ENCODE assay signal across 15 cellular contexts in the genomic region with DNA sequence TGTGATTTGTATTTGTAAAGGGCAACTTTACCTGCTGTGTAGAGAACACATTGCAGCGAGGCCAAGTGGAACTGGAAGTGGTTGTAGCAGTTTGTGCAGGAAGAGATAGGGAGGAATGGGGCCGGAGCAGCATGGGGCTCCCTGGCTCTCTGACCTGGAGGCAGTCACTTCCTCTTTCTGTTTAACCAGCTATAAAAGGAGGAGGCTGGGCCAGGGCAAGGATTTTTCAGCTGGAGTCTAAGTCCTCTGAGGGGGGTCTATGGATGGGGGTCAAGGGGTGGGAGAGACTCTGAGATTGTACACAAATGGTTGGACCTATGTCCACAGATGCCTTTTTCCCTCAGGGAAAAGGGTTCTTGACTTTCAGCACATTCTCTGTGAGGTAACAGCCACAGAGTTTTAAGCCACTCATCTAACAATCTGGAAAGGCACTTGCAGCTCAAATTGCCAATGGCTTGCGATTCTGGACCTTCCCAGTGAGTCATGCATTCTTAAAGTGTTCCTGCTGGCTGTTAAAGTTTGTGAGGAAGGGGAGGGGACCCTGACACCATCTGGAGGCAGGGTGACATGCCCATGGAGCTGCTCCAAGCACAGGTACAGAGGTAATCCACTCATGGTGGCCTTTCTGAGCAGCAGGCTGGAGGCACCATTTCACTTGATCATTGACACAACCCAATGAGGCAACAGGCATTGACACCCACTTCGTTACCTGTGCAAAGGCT.
DNase-seq lines count a peak whose midpoint lies in the region; ATAC-seq, FAIRE-seq and TF ChIP-seq lines count a peak whose summit lies in the region.
"Had no signal": no experiment of that assay in that cellular context is flagged by ENCODE, and none has a peak within 500 bp of the region (broad histone marks: within the 10 kb centered on the region; RNA-seq: fewer than 3 reads in every experiment).

No MANE protein-coding gene starts in this region.

- H3K9me3 ChIP-seq in GM12878 (replicated peaks; ENCODE audit: control insufficient read depth, insufficient read depth, low read length): no peaks in the 10 kb centered on the region
- no peaks in the 10 kb centered on the region for H3K9me3 ChIP-seq in uterus
- H3K9me3 ChIP-seq: BLaER1, esophagus squamous epithelium had no signal

- H3K27me3 ChIP-seq in GM12878 (replicated peaks in 1 of 2; ENCODE audit: control insufficient read depth in 2 of 2, insufficient read depth in 2 of 2, low read length in 1 of 2) (no peaks in the 10 kb centered on the region; a peak in 1 of 4 replicates), uterus (no peaks in the 10 kb centered on the region)
- H3K27me3 ChIP-seq: BLaER1, esophagus squamous epithelium had no signal

- DNase-seq in GM12891 (ENCODE audit: insufficient read length, low spot score) (no peak), KG1 (lab: John Stamatoyannopoulos, UW) (peak; percentile 80), GM12878 (ENCODE audit: low read depth, low spot score) (no peak), neural crest cell (ENCODE audit: low read depth, low spot score) (no peak), uterus (no peak)
- DNase-seq in stimulated activated CD4-positive, alpha-beta T cell treated with anti-CD3 and anti-CD28 coated beads, Interleukin-4, amount 100 ng/mL, for 4 hours: no peak
- no peak for DNase-seq in stimulated activated CD4-positive, alpha-beta T cell treated with anti-CD3 and anti-CD28 coated beads, Interleukin-1b, Interleukin-23, amount 100 ng/mL, for 48 hours
- DNase-seq: esophagus squamous epithelium, HCEC 1CT, NCI-H446 treated with DMSO at 0.1 percent for 48 hours, SHP77 had no signal

- intact Hi-C loops in GM12878 (cut with micrococcal nuclease; ENCODE audit: unreplicated experiment) (no loop called here), uterus (cut with DNase I; ENCODE audit: low total_unique reads) (no loop called here)

- POLR2A ChIA-PET in GM12878 (lab: Charles Lee): no interaction called here

- FAIRE-seq in GM12891 (lab: Jason Lieb, UNC) (no peak), GM12878 (lab: Jason Lieb, UNC) (no peak)

- no TSS peak for BruUV-seq in GM12878 (replicated peaks; lab: Mats Ljungman, UMichigan)

- no peaks in the 10 kb centered on the region; the same call in 1 of the 2 replicates for H4K20me1 ChIP-seq in GM12878 (ENCODE audit: control insufficient read depth, insufficient read depth)
- H4K20me1 ChIP-seq: BLaER1 had no signal

- RAD21 ChIA-PET in GM12878 (lab: Charles Lee; ENCODE audit: unreplicated experiment): interaction anchor here (0.6 kb wide), 1 partner anchor 436 kb away, joined by 3 read pairs; no protein-coding TSS in a partner anchor

- TF ChIP-seq RAD21 in GM12878 (IDR thresholded peaks at IDR 0.05; ENCODE audit: insufficient read depth, low read depth, low read length): no peak

- H3K36me3 Mint-ChIP-seq in neural crest cell (ENCODE audit: low read depth): no peaks in the 10 kb centered on the region

- ATAC-seq in GM12878 (peak; percentile 67), HG02970 (IDR thresholded peaks at IDR 0.05; ENCODE audit: low FRiP score, unreplicated experiment) (no peak)
- ATAC-seq: sciatic nerve had no signal

- in situ Hi-C loops in GM12878 (cut with MboI): no loop called here

- TF ChIP-seq POLR2A in GM12891 (IDR thresholded peaks at IDR 0.05; ENCODE audit: low read depth, low read length): no peak
- no peak for TF ChIP-seq POLR2A in GM12878 (IDR thresholded peaks at IDR 0.05; ENCODE audit: low read depth, low read length)
- no peak for TF ChIP-seq POLR2A in uterus (IDR thresholded peaks at IDR 0.05)

- no peak overlapping the region for H3K9ac ChIP-seq in GM12878 (ENCODE audit: control insufficient read depth, insufficient read depth, low read length)
- H3K9ac ChIP-seq: BLaER1, KMS-11 had no signal

- no peaks in the 10 kb centered on the region for H3K36me3 ChIP-seq in GM12878 (ENCODE audit: control insufficient read depth in 2 of 2, insufficient read depth in 2 of 2, low read length in 1 of 2)
- no peaks in the 10 kb centered on the region for H3K36me3 ChIP-seq in uterus
- H3K36me3 ChIP-seq: BLaER1, esophagus squamous epithelium had no signal

- H3K27me3 Mint-ChIP-seq in neural crest cell (ENCODE audit: low read depth): no peaks in the 10 kb centered on the region

- no peak overlapping the region for H3K4me3 Mint-ChIP-seq in neural crest cell

- TF ChIP-seq CTCF in GM12878 (IDR thresholded peaks at IDR 0.05 in 2 of 3, conservative IDR thresholded peaks at IDR 0.05 in 1 of 3; ENCODE audit: control insufficient read depth in 2 of 3, extremely low read depth in 1 of 3, insufficient read depth in 1 of 3, low read depth in 3 of 3, low read length in 3 of 3) (no peak), neural crest cell (conservative IDR thresholded peaks at IDR 0.05) (no peak), uterus (IDR thresholded peaks at IDR 0.05) (no peak)

- H3K27ac ChIP-seq in GM12878 (ENCODE audit: control insufficient read depth, insufficient read depth) (no peak overlapping the region), uterus (peak overlapping the region in 1 of 2 donors; percentile 33)
- H3K27ac ChIP-seq: BLaER1, esophagus squamous epithelium, KMS-11 had no signal

- H3K4me2 ChIP-seq in GM12878 (ENCODE audit: control insufficient read depth, insufficient read depth): no peak overlapping the region
- H3K4me2 ChIP-seq: BLaER1, KMS-11 had no signal

- H2AFZ ChIP-seq in GM12878 (ENCODE audit: control insufficient read depth, low read depth, low read length): no peak overlapping the region

- WGBS in GM12878 (ENCODE audit: insufficient coverage, insufficient replicate concordance, low lambda C conversion rate, missing lambda C conversion rate): 0% methylated on average over 4 of the region's 4 CpGs

- no peak for TF ChIP-seq EP300 in GM12878 (IDR thresholded peaks at IDR 0.05; ENCODE audit: borderline replicate concordance in 1 of 2, control insufficient read depth in 1 of 2, low read depth in 2 of 2, low read length in 2 of 2)

- H3K4me3 ChIP-seq in GM12878 (no peak overlapping the region), uterus (no peak overlapping the region)
- H3K4me3 ChIP-seq: BLaER1, esophagus squamous epithelium had no signal

- H3K79me2 ChIP-seq in GM12878 (ENCODE audit: control insufficient read depth, insufficient read depth, low read length): no peaks in the 10 kb centered on the region

- peak overlapping the region; percentile 97 for H3K27ac Mint-ChIP-seq in neural crest cell (ENCODE audit: unreplicated experiment)

- H3K9me3 Mint-ChIP-seq in neural crest cell: no peaks in the 10 kb centered on the region

- H3K4me1 ChIP-seq in GM12878 (ENCODE audit: control insufficient read depth, insufficient read depth, low read length): no peaks in the 10 kb centered on the region
- no peaks in the 10 kb centered on the region for H3K4me1 ChIP-seq in uterus
- H3K4me1 ChIP-seq: esophagus squamous epithelium had no signal

- CTCF ChIA-PET in GM12878 (lab: Yijun Ruan, JAX): no interaction called here

- SMC1A ChIA-PET in GM12878 (lab: Charles Lee; ENCODE audit: uncharacterized antibody, unreplicated experiment): interaction anchor here (0.7 kb wide), 1 partner anchor 1404 kb away, joined by 4 read pairs; no protein-coding TSS in a partner anchor

- peaks cover 58% of the 10 kb centered on the region for H3K4me1 Mint-ChIP-seq in neural crest cell

TF ChIP-seq in GM12891, 5 proteins besides CTCF, POLR2A, EP300 and RAD21:
- TF ChIP-seq POLR2AphosphoS5 (IDR thresholded peaks at IDR 0.05; ENCODE audit: low read depth, low read length) (no peak), SPI1 (IDR thresholded peaks at IDR 0.05; ENCODE audit: low read depth, low read length) (peak; percentile 87)

TF ChIP-seq in GM12878, 131 proteins besides CTCF, POLR2A, EP300 and RAD21:
- TF ChIP-seq MYB (IDR thresholded peaks at IDR 0.05; ENCODE audit: borderline replicate concordance, low read depth, low read length): no peak
- no peak for TF ChIP-seq ZNF207 (IDR thresholded peaks at IDR 0.05; ENCODE audit: borderline replicate concordance)
- TF ChIP-seq SMARCA5 (IDR thresholded peaks at IDR 0.05): no peak
- TF ChIP-seq SPI1 (IDR thresholded peaks at IDR 0.05; ENCODE audit: borderline replicate concordance, insufficient read depth, low read depth, low read length): peak; percentile 83
- no peak for TF ChIP-seq ZBED1 (IDR thresholded peaks at IDR 0.05; ENCODE audit: borderline replicate concordance)
